27 cellular contexts compared by ENCODE assay signal in genomic region chr1:201362906-201363305, GRCh38. TPM values are rescaled to one million over a fixed set of nuclear protein-coding genes. Genes with fewer than 3 reads are reported as not detected.
A peak's percentile ranks its signal among the peaks of the same experiment; 100 is the strongest.
DNase-seq lines count a peak whose midpoint lies in the region; ATAC-seq, FAIRE-seq and TF ChIP-seq lines count a peak whose summit lies in the region.
"Had no signal": no experiment of that assay in that cellular context is flagged by ENCODE, and none has a peak within 500 bp of the region (broad histone marks: within the 10 kb centered on the region; RNA-seq: fewer than 3 reads in every experiment).

No MANE protein-coding gene starts in this region.

- no peak for TF ChIP-seq POLR2A in right lobe of liver (IDR thresholded peaks at IDR 0.05)
- no peak for TF ChIP-seq POLR2A in HepG2 (IDR thresholded peaks at IDR 0.05; ENCODE audit: insufficient read depth in 1 of 2, low read depth in 2 of 2, low read length in 2 of 2)

- H3K79me2 ChIP-seq in HepG2 (ENCODE audit: insufficient read depth, low read length) (no peaks in the 10 kb centered on the region), osteoblast (ENCODE audit: insufficient read depth, low read length) (no peaks in the 10 kb centered on the region)

- H3K36me3 ChIP-seq in right lobe of liver = no peaks in the 10 kb centered on the region
- H3K36me3 ChIP-seq in HepG2 (replicated peaks in 1 of 2; ENCODE audit: control insufficient read depth in 1 of 2, insufficient read depth in 2 of 2, low read length in 2 of 2) = no peaks in the 10 kb centered on the region
- H3K36me3 ChIP-seq in left ventricle myocardium inferior = peaks cover 84% of the 10 kb centered on the region
- no peaks in the 10 kb centered on the region for H3K36me3 ChIP-seq in osteoblast (ENCODE audit: insufficient read depth, low read length)

- no peak overlapping the region for H3K9ac ChIP-seq in HepG2 (ENCODE audit: insufficient read depth, low read depth, low read length)
- H3K9ac ChIP-seq: GM23248, KMS-11 had no signal

- POLR2A ChIA-PET in HepG2 (lab: Yijun Ruan, JAX) = interaction anchor here (0.7 kb wide), 1 partner anchor 85 kb away, joined by 3 read pairs; no protein-coding TSS in a partner anchor

- no peak for ATAC-seq in right lobe of liver
- no peak for ATAC-seq in HepG2
- no peak for ATAC-seq in stimulated activated naive CD8-positive, alpha-beta T cell treated with anti-CD3 and anti-CD28 coated beads, Interleukin-15, Interleukin-2, amounts not matched to agents 100 U/mL and 50 U/mL, for 24 hours
- ATAC-seq: CD8-positive, alpha-beta T cell had no signal

- no peak overlapping the region for H3K4me3 ChIP-seq in right lobe of liver
- no peak overlapping the region for H3K4me3 ChIP-seq in HepG2 (replicated peaks in 1 of 3; ENCODE audit: insufficient read depth in 1 of 3, low read depth in 2 of 3, low read length in 3 of 3)
- H3K4me3 ChIP-seq in left ventricle myocardium inferior = no peak overlapping the region
- H3K4me3 ChIP-seq in osteoblast (ENCODE audit: insufficient read depth, low read length) = no peak overlapping the region
- H3K4me3 ChIP-seq: GM23248, SK-N-MC had no signal

- no CpG with 5 or more reads among the region's 3 CpGs for WGBS in right lobe of liver (ENCODE audit: insufficient coverage, low coverage, low lambda C conversion rate, missing lambda C conversion rate)
- WGBS in HepG2 (ENCODE audit: low lambda C conversion rate) = 0% methylated on average over 1 of the region's 3 CpGs

- TF ChIP-seq CTCF in right lobe of liver (IDR thresholded peaks at IDR 0.05) (no peak), HepG2 (CRISPR knock-in tag; IDR thresholded peaks at IDR 0.05) (no peak), left ventricle myocardium inferior (IDR thresholded peaks at IDR 0.05; ENCODE audit: borderline replicate concordance) (no peak), osteoblast (IDR thresholded peaks at IDR 0.05; ENCODE audit: extremely low read depth, low read depth, low read length) (no peak)

- H3K27me3 ChIP-seq in right lobe of liver (no peaks in the 10 kb centered on the region), HepG2 (ENCODE audit: control insufficient read depth in 1 of 2, insufficient read depth in 2 of 2, low read length in 2 of 2) (peaks cover 13 to 42% of the 10 kb centered on the region in 2 experiments), left ventricle myocardium inferior (ENCODE audit: low read depth) (no peaks in the 10 kb centered on the region), osteoblast (ENCODE audit: insufficient read depth, low read length) (peaks cover 35% of the 10 kb centered on the region)

- DNase-seq in right lobe of liver = peak in 2 of 3 donors; percentile 7 to 36
- DNase-seq in HepG2 (ENCODE audit: low spot score) = no peak
- peak; percentile 11 for DNase-seq in left ventricle myocardium inferior
- peak; percentile 87 for DNase-seq in osteoblast (ENCODE audit: insufficient read length, low spot score, missing footprints)
- DNase-seq in NOMO-1 treated with DMSO at 0.1 percent for 48 hours (lab: John Stamatoyannopoulos, UW; ENCODE audit: unreplicated experiment) = no peak
- no peak for DNase-seq in stimulated activated naive CD8-positive, alpha-beta T cell treated with anti-CD3 and anti-CD28 coated beads, Interleukin-15, Interleukin-2, amounts not matched to agents 100 U/mL and 50 U/mL, for 24 hours
- DNase-seq in frontal cortex (ENCODE audit: low spot score in 2 of 2) = no peak
- DNase-seq: Caco-2; CD8-positive, alpha-beta T cell; GM23248; H9; NCI-H1048; NCI-H1417; NCI-H1694; NCI-H2081; NCI-H2227 treated with DMSO at 0.1 percent for 48 hours; NCI-H526 treated with DMSO at 0.1 percent for 48 hours; SIG-M5 had no signal

- no peak overlapping the region for H3K4me2 ChIP-seq in HepG2 (ENCODE audit: low read depth, low read length)
- no peak overlapping the region for H3K4me2 ChIP-seq in osteoblast (ENCODE audit: insufficient read depth, low read length)
- H3K4me2 ChIP-seq: KMS-11 had no signal

- BruUV-seq in HepG2 (replicated peaks; lab: Mats Ljungman, UMichigan) = no TSS peak

- CTCF ChIA-PET in HepG2 (lab: Yijun Ruan, JAX; ENCODE audit: low intra/inter-chr PET ratio, low total read pairs) = no interaction called here

- TF ChIP-seq EP300 in HepG2 (IDR thresholded peaks at IDR 0.05; ENCODE audit: low read depth in 2 of 2, low read length in 2 of 2) (no peak), HepG2 (CRISPR knock-in tag; IDR thresholded peaks at IDR 0.05; ENCODE audit: borderline replicate concordance) (no peak)

- H3K9me3 ChIP-seq in right lobe of liver (no peaks in the 10 kb centered on the region), HepG2 (ENCODE audit: low read length) (no peaks in the 10 kb centered on the region), left ventricle myocardium inferior (replicated peaks) (no peaks in the 10 kb centered on the region), osteoblast (ENCODE audit: low read depth, low read length) (no peaks in the 10 kb centered on the region)
- H3K9me3 ChIP-seq: Caco-2 had no signal

- H4K20me1 ChIP-seq in HepG2 (ENCODE audit: insufficient read depth, low read length) (no peaks in the 10 kb centered on the region), osteoblast (ENCODE audit: insufficient read depth, low read length) (no peaks in the 10 kb centered on the region)

- no peak overlapping the region for H3K27ac ChIP-seq in right lobe of liver
- no peak overlapping the region for H3K27ac ChIP-seq in HepG2 (ENCODE audit: extremely low read length, insufficient read depth, low read length)
- H3K27ac ChIP-seq in left ventricle myocardium inferior (replicated peaks) = peak overlapping the region; percentile 60
- H3K27ac ChIP-seq in osteoblast (ENCODE audit: low read depth, low read length) = no peak overlapping the region
- H3K27ac ChIP-seq: C4-2B, GM23248, KMS-11, RWPE1, SK-N-MC had no signal

- H3K4me1 ChIP-seq in right lobe of liver (no peaks in the 10 kb centered on the region), HepG2 (ENCODE audit: insufficient read depth, low read length) (no peaks in the 10 kb centered on the region), left ventricle myocardium inferior (peaks cover 30% of the 10 kb centered on the region), osteoblast (ENCODE audit: insufficient read depth, low read length) (no peaks in the 10 kb centered on the region)
- H3K4me1 ChIP-seq: Caco-2 had no signal

- intact Hi-C loops in right lobe of liver (cut with DNase I) (loop anchor here in 1 of 2 donors (5.0 kb wide), 1 partner anchor 111 kb away; no protein-coding TSS in a partner anchor), HepG2 (cut with micrococcal nuclease; ENCODE audit: unreplicated experiment) (no loop called here), left ventricle myocardium inferior (cut with micrococcal nuclease) (loop anchor here (5.0 kb wide), 1 partner anchor 106 kb away; no protein-coding TSS in a partner anchor)

- H2AFZ ChIP-seq in HepG2 (ENCODE audit: low read length) = no peak overlapping the region
- no peak overlapping the region for H2AFZ ChIP-seq in osteoblast (ENCODE audit: low read length)
- H2AFZ ChIP-seq: GM23248 had no signal

- FAIRE-seq in HepG2 (lab: Jason Lieb, UNC) (no peak), frontal cortex (lab: Jason Lieb, UNC) (no peak)
- FAIRE-seq: A204.1, G401.6 had no signal

- in situ Hi-C loops in HepG2 (cut with HindIII; ENCODE audit: extremely low pct_ligation_motif_present, low pct_unique_long_range_greater_than_20kb) = no loop called here

- no peak for TF ChIP-seq RAD21 in HepG2 (CRISPR knock-in tag; IDR thresholded peaks at IDR 0.05)

RNA-seq across cellular contexts. Expression of gene TNNT2, which starts 14.6 kb away (rescaled TPM):
- total RNA-seq in right lobe of liver (1 to 10 TPM in 1 of 6 experiments, under 1 TPM in 2, not detected in 3; 0.18 to 1.1 (median 0.24) TPM), HepG2 (2016; rRNA removed; fragmentation: Illumina TruSeq; extraction: Trizol) (0.20 TPM in 1 of 2 replicates, not detected in the other), left ventricle myocardium inferior (8,708 TPM), osteoblast (not detected in 2 replicates), frontal cortex (not detected)
- not detected in 2 replicates for total RNA-seq in HepG2 (2016; cell fraction: cytosol; rRNA removed; fragmentation: Illumina TruSeq; extraction: Trizol; ENCODE audit: low read depth)
- total RNA-seq in HepG2 (2016; cell fraction: insoluble cytoplasmic fraction; rRNA removed; fragmentation: Illumina TruSeq; extraction: Trizol) = 0.17 TPM in 1 of 2 replicates, not detected in the other
- total RNA-seq in HepG2 (2016; cell fraction: membrane; rRNA removed; fragmentation: Illumina TruSeq; extraction: Trizol) = not detected in 2 replicates
- total RNA-seq in HepG2 (2016; cell fraction: nucleus; rRNA removed; fragmentation: Illumina TruSeq; extraction: Trizol) = 0.71 and 0.88 TPM in 2 replicates
- 0.63 and 1.3 TPM in 2 replicates for polyA plus RNA-seq in HepG2 (2011; rRNA removed)
- polyA plus RNA-seq in HepG2 (2011; cell fraction: cytosol; rRNA removed) = 0.03 and 0.09 TPM in 2 replicates
- polyA plus RNA-seq in HepG2 (2011; cell fraction: nucleus; rRNA removed) = 5.4 and 9.7 TPM in 2 replicates
- 3.1 and 5.5 TPM in 2 replicates for polyA plus RNA-seq in HepG2 (2012)
- polyA plus RNA-seq in HepG2 (2016; cell fraction: cytosol; fragmentation: Illumina TruSeq; extraction: Trizol; ENCODE audit: low read depth) = not detected in 2 replicates
- not detected in 2 replicates for polyA plus RNA-seq in HepG2 (2016; cell fraction: insoluble cytoplasmic fraction; fragmentation: Illumina TruSeq; extraction: Trizol; ENCODE audit: low read depth)
- not detected in 2 replicates for polyA plus RNA-seq in HepG2 (2016; cell fraction: membrane; fragmentation: Illumina TruSeq; extraction: Trizol; ENCODE audit: low read depth)
- 1.6 TPM in 1 of 2 replicates, not detected in the other for polyA plus RNA-seq in HepG2 (2016; cell fraction: nucleus; fragmentation: Illumina TruSeq; extraction: Trizol; ENCODE audit: insufficient read depth, low read depth)
- polyA minus RNA-seq in HepG2 (2011; rRNA and poly(A)+ RNA removed; ENCODE audit: low replicate concordance) = 0.28 and 1.7 TPM in 2 replicates
- polyA minus RNA-seq in HepG2 (2011; cell fraction: cytosol; rRNA and poly(A)+ RNA removed) = not detected in 2 replicates
- polyA minus RNA-seq in HepG2 (2011; cell fraction: nucleus; rRNA and poly(A)+ RNA removed) = 7.9 and 9.4 TPM in 2 replicates
- total RNA-seq: CD8-positive, alpha-beta T cell; GM23248; NCI-H460 had no signal
- polyA plus RNA-seq: GM23248, IgD-negative memory B cell had no signal

RNA-seq across cellular contexts. Expression of gene LAD1, which starts 36.2 kb away (rescaled TPM):
- total RNA-seq in right lobe of liver (10 to 100 TPM; 12.2 to 26.7 (median 19.4) TPM), HepG2 (2016; rRNA removed; fragmentation: Illumina TruSeq; extraction: Trizol) (41.2 and 65.6 TPM in 2 replicates), left ventricle myocardium inferior (2.0 TPM), osteoblast (not detected in 2 replicates), frontal cortex (not detected)
- 11.0 and 15.5 TPM in 2 replicates for total RNA-seq in HepG2 (2016; cell fraction: cytosol; rRNA removed; fragmentation: Illumina TruSeq; extraction: Trizol; ENCODE audit: low read depth)
- total RNA-seq in HepG2 (2016; cell fraction: insoluble cytoplasmic fraction; rRNA removed; fragmentation: Illumina TruSeq; extraction: Trizol) = 41.4 and 67.3 TPM in 2 replicates
- 26.5 and 29.9 TPM in 2 replicates for total RNA-seq in HepG2 (2016; cell fraction: membrane; rRNA removed; fragmentation: Illumina TruSeq; extraction: Trizol)
- total RNA-seq in HepG2 (2016; cell fraction: nucleus; rRNA removed; fragmentation: Illumina TruSeq; extraction: Trizol) = 43.9 and 47.8 TPM in 2 replicates
- polyA plus RNA-seq in HepG2 (2011; rRNA removed) = 10.8 and 16.3 TPM in 2 replicates
- polyA plus RNA-seq in HepG2 (2011; cell fraction: cytosol; rRNA removed) = 9.4 and 9.8 TPM in 2 replicates
- 11.5 and 21.4 TPM in 2 replicates for polyA plus RNA-seq in HepG2 (2011; cell fraction: nucleus; rRNA removed)
- 18.4 and 19.1 TPM in 2 replicates for polyA plus RNA-seq in HepG2 (2012)
- 11.7 and 13.7 TPM in 2 replicates for polyA plus RNA-seq in HepG2 (2016; cell fraction: cytosol; fragmentation: Illumina TruSeq; extraction: Trizol; ENCODE audit: low read depth)
- polyA plus RNA-seq in HepG2 (2016; cell fraction: insoluble cytoplasmic fraction; fragmentation: Illumina TruSeq; extraction: Trizol; ENCODE audit: low read depth) = 55.2 and 58.0 TPM in 2 replicates
- 25.4 and 27.9 TPM in 2 replicates for polyA plus RNA-seq in HepG2 (2016; cell fraction: membrane; fragmentation: Illumina TruSeq; extraction: Trizol; ENCODE audit: low read depth)
- 64.1 and 70.5 TPM in 2 replicates for polyA plus RNA-seq in HepG2 (2016; cell fraction: nucleus; fragmentation: Illumina TruSeq; extraction: Trizol; ENCODE audit: insufficient read depth, low read depth)
- 0.16 and 19.5 TPM in 2 replicates for polyA minus RNA-seq in HepG2 (2011; rRNA and poly(A)+ RNA removed; ENCODE audit: low replicate concordance)
- polyA minus RNA-seq in HepG2 (2011; cell fraction: cytosol; rRNA and poly(A)+ RNA removed) = 6.4 and 8.8 TPM in 2 replicates
- polyA minus RNA-seq in HepG2 (2011; cell fraction: nucleus; rRNA and poly(A)+ RNA removed) = 22.8 and 27.4 TPM in 2 replicates
- total RNA-seq: CD8-positive, alpha-beta T cell; GM23248; NCI-H460 had no signal
- polyA plus RNA-seq: GM23248, IgD-negative memory B cell had no signal

RNA-seq across cellular contexts. Expression of gene TNNI1, which starts 58.6 kb away (rescaled TPM):
- total RNA-seq in right lobe of liver (1 to 10 TPM in 1 of 6 experiments, under 1 TPM in 2, not detected in 3; 0.26 to 2.0 (median 0.37) TPM), HepG2 (2016; rRNA removed; fragmentation: Illumina TruSeq; extraction: Trizol) (not detected in 2 replicates), left ventricle myocardium inferior (44.2 TPM), osteoblast (not detected in 2 replicates), frontal cortex (under 0.01 TPM)
- total RNA-seq in HepG2 (2016; cell fraction: cytosol; rRNA removed; fragmentation: Illumina TruSeq; extraction: Trizol; ENCODE audit: low read depth) = 0.09 TPM in 1 of 2 replicates, not detected in the other
- total RNA-seq in HepG2 (2016; cell fraction: insoluble cytoplasmic fraction; rRNA removed; fragmentation: Illumina TruSeq; extraction: Trizol) = not detected in 2 replicates
- 0.03 TPM in 1 of 2 replicates, not detected in the other for total RNA-seq in HepG2 (2016; cell fraction: membrane; rRNA removed; fragmentation: Illumina TruSeq; extraction: Trizol)
- not detected in 2 replicates for total RNA-seq in HepG2 (2016; cell fraction: nucleus; rRNA removed; fragmentation: Illumina TruSeq; extraction: Trizol)
- polyA plus RNA-seq in HepG2 (2011; rRNA removed) = not detected in 2 replicates
- not detected in 2 replicates for polyA plus RNA-seq in HepG2 (2011; cell fraction: cytosol; rRNA removed)
- polyA plus RNA-seq in HepG2 (2011; cell fraction: nucleus; rRNA removed) = not detected in 2 replicates
- polyA plus RNA-seq in HepG2 (2012) = 0.59 and 0.61 TPM in 2 replicates
- not detected in 2 replicates for polyA plus RNA-seq in HepG2 (2016; cell fraction: cytosol; fragmentation: Illumina TruSeq; extraction: Trizol; ENCODE audit: low read depth)
- polyA plus RNA-seq in HepG2 (2016; cell fraction: insoluble cytoplasmic fraction; fragmentation: Illumina TruSeq; extraction: Trizol; ENCODE audit: low read depth) = not detected in 2 replicates
- not detected in 2 replicates for polyA plus RNA-seq in HepG2 (2016; cell fraction: membrane; fragmentation: Illumina TruSeq; extraction: Trizol; ENCODE audit: low read depth)
- not detected in 2 replicates for polyA plus RNA-seq in HepG2 (2016; cell fraction: nucleus; fragmentation: Illumina TruSeq; extraction: Trizol; ENCODE audit: insufficient read depth, low read depth)
- not detected in 2 replicates for polyA minus RNA-seq in HepG2 (2011; rRNA and poly(A)+ RNA removed; ENCODE audit: low replicate concordance)
- not detected in 2 replicates for polyA minus RNA-seq in HepG2 (2011; cell fraction: cytosol; rRNA and poly(A)+ RNA removed)
- 0.12 and 0.13 TPM in 2 replicates for polyA minus RNA-seq in HepG2 (2011; cell fraction: nucleus; rRNA and poly(A)+ RNA removed)
- total RNA-seq: Caco-2; CD8-positive, alpha-beta T cell; GM23248; H9; NCI-H460 had no signal
- polyA plus RNA-seq: AG04450, IgD-negative memory B cell had no signal

Comparison
In these comparisons a context has a peak if more than half of its experiments do, and no peak if none do; other contexts are left out.
1. DNase-seq: peak in right lobe of liver (2 of 3), left ventricle myocardium inferior (single experiment) and osteoblast (single experiment); none in HepG2 (single experiment), NOMO-1 treated with DMSO at 0.1 percent for 48 hours (single experiment), stimulated activated naive CD8-positive, alpha-beta T cell treated with anti-CD3 and anti-CD28 coated beads, Interleukin-15, Interleukin-2, amounts not matched to agents 100 U/mL and 50 U/mL, for 24 hours (single experiment) and frontal cortex (0 of 2).
2. RNA of gene TNNT2, which starts 14.6 kb away (total RNA-seq): 8,708 TPM in left ventricle myocardium inferior (single experiment); 0.18 to 1.1 TPM in right lobe of liver, 0.17 to 0.88 TPM in HepG2, not detected in osteoblast and not detected in frontal cortex (single experiment); every median in the first group is over 1,000 times any median in the second.
3. RNA of gene TNNI1, which starts 58.6 kb away (total RNA-seq): 44.2 TPM in left ventricle myocardium inferior (single experiment); 0.26 to 2.0 TPM in right lobe of liver, 0.03 to 0.09 TPM in HepG2, not detected in osteoblast and under 0.01 TPM in frontal cortex (single experiment); every median in the first group is over 10 times any median in the second.